Comparison of ENCODE assay signal across 25 cellular contexts in genomic region chr15:73110246-73110645, GRCh38.
"Had no signal": no experiment of that assay in that cellular context is flagged by ENCODE, and none has a peak within 500 bp of the region (broad histone marks: within the 10 kb centered on the region; RNA-seq: fewer than 3 reads in every experiment).

No MANE protein-coding gene starts in this region.

- DNase-seq: activated CD4-positive, alpha-beta memory T cell treated with anti-CD3 and anti-CD28 coated beads for 36 hours; activated CD4-positive, alpha-beta T cell treated with anti-CD3 and anti-CD28 coated beads, Interleukin-2, amount 10 ng/mL, durations not matched to agents 7 days and 5 days; activated CD4-positive, CD25-positive, alpha-beta regulatory T cell; activated CD8-positive, alpha-beta memory T cell treated with anti-CD3 and anti-CD28 coated beads for 24 hours; activated gamma-delta T cell; activated naive CD4-positive, alpha-beta T cell treated with anti-CD3 and anti-CD28 coated beads, Interleukin-2, amount 10 ng/mL, durations not matched to agents 7 days and 5 days; activated naive CD8-positive, alpha-beta T cell treated with anti-CD3 and anti-CD28 coated beads for 36 hours; activated T-cell treated with anti-CD3 and anti-CD28 coated beads, Interleukin-2, amount 50 U/mL, for 4 hours; IMR-90; KG1; NCI-H1105 treated with DMSO at 0.1 percent for 48 hours; NCI-H1436 treated with DMSO at 0.1 percent for 48 hours; NCI-H187; NCI-H2081; NCI-H510A treated with DMSO at 0.1 percent for 48 hours; NCI-H69; NK-92 treated with Interleukin-12 subunit alpha and Interleukin-12 subunit beta, amount 100 ng/mL, for 24 hours; OCI-M1; RPMI8226; T-cell had no signal

- H3K9me3 ChIP-seq: breast epithelium had no signal

- H3K27ac ChIP-seq: breast epithelium, SK-N-MC, VCaP had no signal

- ATAC-seq: activated T-cell treated with anti-CD3 and anti-CD28 coated beads, Interleukin-2, amount 50 U/mL, for 4 hours; Panc1; Right ventricle myocardium inferior; T-cell had no signal

- H3K27me3 ChIP-seq: breast epithelium had no signal

- H3K4me1 ChIP-seq: breast epithelium had no signal

- H3K4me3 ChIP-seq: breast epithelium, SK-N-MC had no signal

- H3K36me3 ChIP-seq: breast epithelium had no signal
